Comparison of ENCODE assay signal across 1 cellular context in the genomic region with DNA sequence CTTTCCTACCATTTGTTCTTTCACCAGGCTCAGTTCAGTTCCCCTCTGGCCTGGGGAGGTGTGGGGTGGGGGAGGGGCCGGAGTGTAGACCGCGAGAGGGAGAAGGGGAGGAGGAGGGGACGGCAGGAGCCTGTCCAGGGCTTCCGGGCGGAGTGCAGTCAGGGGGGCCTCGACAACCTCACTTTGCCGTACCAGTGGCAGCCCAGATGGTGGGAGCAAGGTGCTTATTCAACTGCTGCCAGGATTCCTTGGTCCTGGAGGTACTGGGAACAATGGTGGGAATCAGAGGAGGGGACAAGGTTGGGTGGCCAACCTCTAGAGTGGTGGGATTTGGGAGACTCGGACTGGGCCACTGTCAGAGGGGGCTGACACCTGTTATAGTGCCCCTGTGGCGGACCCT.
TF ChIP-seq lines count a peak whose summit lies in the region.

No MANE protein-coding gene starts in this region.

TF ChIP-seq in SK-N-SH treated with all-trans-retinoic acid at 6 μM for 48 hours, 23 proteins besides CTCF, POLR2A, EP300 and RAD21 (continued from another document):
- TF ChIP-seq CSDC2 (CRISPR knock-in tag; IDR thresholded peaks at IDR 0.05), result no peak
